2 cellular contexts compared by ENCODE assay signal in the genomic region with DNA sequence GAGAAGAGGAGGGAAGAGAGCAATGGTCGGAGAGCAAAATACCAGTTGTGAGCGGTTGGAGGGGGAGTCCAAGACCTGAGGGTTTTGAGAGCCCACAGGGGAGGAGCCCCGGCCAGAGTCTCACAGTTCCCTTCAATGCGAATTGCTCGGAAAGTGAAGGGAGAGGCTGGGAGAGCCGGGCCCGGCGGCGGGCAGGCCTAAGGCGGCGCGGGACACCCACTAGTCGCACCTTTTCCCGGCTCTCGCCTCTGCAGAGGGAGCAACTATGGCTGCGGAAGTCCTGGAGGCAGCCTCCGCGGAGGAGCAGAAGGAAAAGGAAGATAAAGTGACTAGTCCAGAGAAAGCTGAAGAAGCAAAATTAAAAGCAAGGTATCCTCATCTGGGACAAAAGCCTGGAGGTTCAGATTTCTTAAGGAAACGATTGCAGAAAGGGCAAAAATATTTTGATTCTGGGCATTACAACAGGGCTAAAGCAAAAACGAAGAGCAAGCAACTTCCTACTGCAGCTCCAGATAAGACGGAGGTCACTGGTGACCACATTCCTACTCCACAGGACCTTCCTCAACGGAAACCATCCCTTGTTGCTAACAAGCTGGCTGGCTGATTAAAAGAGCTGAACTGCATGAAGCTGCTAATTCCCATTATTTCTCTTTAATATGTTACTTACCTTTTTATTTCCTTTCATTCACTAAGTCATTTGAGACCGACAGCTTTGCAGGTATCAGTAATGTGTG.
TF ChIP-seq lines count a peak whose summit lies in the region.

No MANE protein-coding gene starts in this region.

TF ChIP-seq in GM12891, 5 proteins besides CTCF, POLR2A, EP300 and RAD21 (continued from another document):
- TF ChIP-seq POLR2AphosphoS5 (IDR thresholded peaks at IDR 0.05; ENCODE audit: low read depth, low read length) (no peak), PAX5 (IDR thresholded peaks at IDR 0.05; ENCODE audit: insufficient read depth, low read length, severe bottlenecking) (no peak), SPI1 (IDR thresholded peaks at IDR 0.05; ENCODE audit: low read depth, low read length) (no peak)
TF ChIP-seq in GM12891: peak in this region for 0.

TF ChIP-seq in H1, 55 proteins besides CTCF, POLR2A, EP300 and RAD21 (continued from another document):
- TF ChIP-seq RFX5 (IDR thresholded peaks at IDR 0.05; ENCODE audit: borderline replicate concordance, low read depth, low read length) (no peak), BCL11A (IDR thresholded peaks at IDR 0.05; ENCODE audit: low read depth in 2 of 2, low read length in 2 of 2) (no peak), CEBPB (IDR thresholded peaks at IDR 0.05; ENCODE audit: low read depth, low read length) (no peak), EZH2 (IDR thresholded peaks at IDR 0.05; ENCODE audit: low read depth, low read length, severe bottlenecking) (no peak), TAF1 (IDR thresholded peaks at IDR 0.05; ENCODE audit: low read depth, low read length) (no peak), SRF (IDR thresholded peaks at IDR 0.05; ENCODE audit: low read depth, low read length) (no peak), TAF7 (optimal IDR thresholded peaks at IDR 0.05; ENCODE audit: borderline replicate concordance, low read depth, low read length) (no peak), FOSL1 (IDR thresholded peaks at IDR 0.05; ENCODE audit: insufficient read depth, low read depth, low read length) (no peak), KDM5A (IDR thresholded peaks at IDR 0.05; ENCODE audit: low read length) (no peak), CBX5 (IDR thresholded peaks at IDR 0.05; ENCODE audit: low read depth, low read length) (no peak), JUND (IDR thresholded peaks at IDR 0.05; ENCODE audit: low read length) (no peak), RXRA (IDR thresholded peaks at IDR 0.05; ENCODE audit: insufficient read depth, low read depth, low read length) (no peak), KDM4A (IDR thresholded peaks at IDR 0.05; ENCODE audit: low read depth, low read length, severe bottlenecking) (no peak), RBBP5 (IDR thresholded peaks at IDR 0.05; ENCODE audit: borderline replicate concordance, low read depth, low read length) (no peak)
- TF ChIP-seq, protein P1, sequence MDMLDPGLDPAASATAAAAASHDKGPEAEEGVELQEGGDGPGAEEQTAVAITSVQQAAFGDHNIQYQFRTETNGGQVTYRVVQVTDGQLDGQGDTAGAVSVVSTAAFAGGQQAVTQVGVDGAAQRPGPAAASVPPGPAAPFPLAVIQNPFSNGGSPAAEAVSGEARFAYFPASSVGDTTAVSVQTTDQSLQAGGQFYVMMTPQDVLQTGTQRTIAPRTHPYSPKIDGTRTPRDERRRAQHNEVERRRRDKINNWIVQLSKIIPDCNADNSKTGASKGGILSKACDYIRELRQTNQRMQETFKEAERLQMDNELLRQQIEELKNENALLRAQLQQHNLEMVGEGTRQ (IDR thresholded peaks at IDR 0.05; ENCODE audit: low read length), result no peak
